Comparison of ENCODE assay signal across 21 cellular contexts in genomic region chr2:97711394-97711711, GRCh38. TPM values are rescaled to one million over a fixed set of nuclear protein-coding genes. Genes with fewer than 3 reads are reported as not detected.
A peak's percentile ranks its signal among the peaks of the same experiment; 100 is the strongest.
DNase-seq lines count a peak whose midpoint lies in the region; ATAC-seq lines count a peak whose summit lies in the region.
"Had no signal": no experiment of that assay in that cellular context is flagged by ENCODE, and none has a peak within 500 bp of the region (broad histone marks: within the 10 kb centered on the region; RNA-seq: fewer than 3 reads in every experiment).

No MANE protein-coding gene starts in this region.

- peak overlapping the region; percentile 36 for H2AK5ac ChIP-seq in trophoblast cell (ENCODE audit: low read length)

- intact Hi-C loops in head of caudate nucleus (cut with DNase I): no loop called here

- no peaks in the 10 kb centered on the region for H3K4me1 ChIP-seq in HUES64 (ENCODE audit: insufficient read depth, low read length)
- H3K4me1 ChIP-seq in trophoblast cell (ENCODE audit: control insufficient read depth in 1 of 2, insufficient read depth in 2 of 2, low read length in 2 of 2): peaks cover 38 to 55% of the 10 kb centered on the region in 2 experiments
- H3K4me1 ChIP-seq: sigmoid colon had no signal

- no peak overlapping the region for H2AFZ ChIP-seq in trophoblast cell (ENCODE audit: insufficient read depth, low read length, poor library complexity)

- H2BK5ac ChIP-seq in trophoblast cell (ENCODE audit: low read depth, low read length, poor library complexity): peak overlapping the region; percentile 78

- peaks cover 33% of the 10 kb centered on the region for H3K36me3 Mint-ChIP-seq in activated T-cell treated with anti-CD3 and anti-CD28 coated beads, Interleukin-2, amount 50 U/mL, for 24 hours (ENCODE audit: low read depth)
- peaks cover 32% of the 10 kb centered on the region for H3K36me3 Mint-ChIP-seq in effector memory CD8-positive, alpha-beta T cell (ENCODE audit: insufficient read depth)
- H3K36me3 Mint-ChIP-seq: CD14-positive monocyte had no signal

- peak overlapping the region; percentile 43 for H3K4ac ChIP-seq in trophoblast cell (ENCODE audit: low read depth, low read length)

- peaks cover 56% of the 10 kb centered on the region for H3K4me1 Mint-ChIP-seq in activated T-cell treated with anti-CD3 and anti-CD28 coated beads, Interleukin-2, amount 50 U/mL, for 24 hours (ENCODE audit: low read depth)
- H3K4me1 Mint-ChIP-seq in effector memory CD8-positive, alpha-beta T cell (ENCODE audit: low read depth in 2 of 2): peaks cover 51 to 56% of the 10 kb centered on the region in 2 donors

- WGBS in HUES64: 90% methylated on average over 5 of the region's 6 CpGs
- no CpG with 5 or more reads among the region's 6 CpGs for WGBS in trophoblast cell (ENCODE audit: extremely low coverage, insufficient coverage, insufficient read length)

- peak overlapping the region; percentile 64 for H2BK12ac ChIP-seq in trophoblast cell (ENCODE audit: low read length)

- H3K4me2 ChIP-seq in trophoblast cell (ENCODE audit: low read length): peak overlapping the region; percentile 44

- H3K23ac ChIP-seq in trophoblast cell (ENCODE audit: low read length): no peak overlapping the region

- H3K79me1 ChIP-seq in trophoblast cell (ENCODE audit: low read length): peaks cover 34% of the 10 kb centered on the region

- H3K14ac ChIP-seq in trophoblast cell (ENCODE audit: low read length): peak overlapping the region; percentile 33

- peak overlapping the region; percentile 99 for H3K27ac Mint-ChIP-seq in activated T-cell treated with anti-CD3 and anti-CD28 coated beads, Interleukin-2, amount 50 U/mL, for 24 hours
- H3K27ac Mint-ChIP-seq in effector memory CD8-positive, alpha-beta T cell: peak overlapping the region; percentile 97 to 99
- H3K27ac Mint-ChIP-seq: CD14-positive monocyte, HFFc6 had no signal

- peak overlapping the region; percentile 98 for H3K4me3 Mint-ChIP-seq in activated T-cell treated with anti-CD3 and anti-CD28 coated beads, Interleukin-2, amount 50 U/mL, for 24 hours
- peak overlapping the region; percentile 95 to 96 for H3K4me3 Mint-ChIP-seq in effector memory CD8-positive, alpha-beta T cell
- H3K4me3 Mint-ChIP-seq: CD14-positive monocyte, HFFc6 had no signal

- H4K12ac ChIP-seq in trophoblast cell (ENCODE audit: low read depth, low read length): no peak overlapping the region

- no peak overlapping the region for H3K4me3 ChIP-seq in HUES64 (ENCODE audit: low read length)
- H3K4me3 ChIP-seq in trophoblast cell (ENCODE audit: low read depth, low read length): no peak overlapping the region
- H3K4me3 ChIP-seq: ovary, sigmoid colon, thoracic aorta had no signal

- DNase-seq in activated T-cell treated with anti-CD3 and anti-CD28 coated beads, Interleukin-2, amount 50 U/mL, for 24 hours: no peak
- DNase-seq in activated T-cell treated with anti-CD3 and anti-CD28 coated beads, Interleukin-2, amount 50 U/mL, for 1 hour: no peak
- DNase-seq in effector memory CD8-positive, alpha-beta T cell: no peak
- DNase-seq in trophoblast cell (no peak), OCI-M2 (lab: John Stamatoyannopoulos, UW; ENCODE audit: unreplicated experiment) (no peak), head of caudate nucleus (no peak)
- DNase-seq: ACHN; activated CD4-positive, alpha-beta T cell treated with anti-CD3 and anti-CD28 coated beads, Interleukin-2, amount 50 U/mL, for 4 hours; activated effector memory CD4-positive, alpha-beta T cell treated with Interleukin-2 at 50 U/mL for 16 hours; caudate nucleus; HFFc6; hypothalamus; KBM-7; NCI-H748 treated with DMSO at 0.1 percent for 48 hours had no signal

- peak overlapping the region; percentile 89 for H4K91ac ChIP-seq in trophoblast cell (ENCODE audit: low read depth, low read length)

- H3K18ac ChIP-seq in trophoblast cell (ENCODE audit: low read length): peak overlapping the region; percentile 28

- H3K9ac ChIP-seq in HUES64 (ENCODE audit: low read depth, low read length): no peak overlapping the region
- no peak overlapping the region for H3K9ac ChIP-seq in trophoblast cell (ENCODE audit: low read length)

- peak overlapping the region; percentile 81 for H2BK120ac ChIP-seq in trophoblast cell (ENCODE audit: insufficient read depth, low read length, poor library complexity)

- H3K27ac ChIP-seq in HUES64 (ENCODE audit: low read depth, low read length) (peak overlapping the region; percentile 18; the same call in 1 of the 2 replicates), trophoblast cell (ENCODE audit: low read depth, low read length) (peak overlapping the region; percentile 73)
- H3K27ac ChIP-seq: HL-60, ovary, sigmoid colon, thoracic aorta had no signal

- no peaks in the 10 kb centered on the region for H3K9me3 ChIP-seq in HUES64 (ENCODE audit: insufficient read depth, low read depth, low read length)
- peaks cover 2% of the 10 kb centered on the region for H3K9me3 ChIP-seq in trophoblast cell (ENCODE audit: insufficient read depth, low read depth, low read length)
- H3K9me3 ChIP-seq: ovary, sigmoid colon, thoracic aorta had no signal

- H3K36me3 ChIP-seq in HUES64 (ENCODE audit: insufficient read depth, low read length): no peaks in the 10 kb centered on the region
- H3K36me3 ChIP-seq in trophoblast cell (ENCODE audit: control insufficient read depth in 1 of 2, insufficient read depth in 2 of 2, low read length in 2 of 2): no peaks in the 10 kb centered on the region
- H3K36me3 ChIP-seq: ovary, sigmoid colon, thoracic aorta had no signal

- ATAC-seq in effector memory CD8-positive, alpha-beta T cell (replicated peaks): no peak
- no peak for ATAC-seq in GM21526 (IDR thresholded peaks at IDR 0.05; ENCODE audit: low FRiP score, unreplicated experiment)

- no peaks in the 10 kb centered on the region for H3K27me3 ChIP-seq in HUES64 (ENCODE audit: insufficient read depth, low read length)
- no peaks in the 10 kb centered on the region for H3K27me3 ChIP-seq in trophoblast cell (ENCODE audit: insufficient read depth, low read length)
- H3K27me3 ChIP-seq: ovary, sigmoid colon had no signal

- H3K79me2 ChIP-seq in trophoblast cell (ENCODE audit: control insufficient read depth, insufficient read depth, low read length, poor library complexity): no peaks in the 10 kb centered on the region

- peak overlapping the region; percentile 39 for H4K8ac ChIP-seq in trophoblast cell (ENCODE audit: low read depth, low read length)

- no peaks in the 10 kb centered on the region for H3K9me3 Mint-ChIP-seq in activated T-cell treated with anti-CD3 and anti-CD28 coated beads, Interleukin-2, amount 50 U/mL, for 24 hours
- H3K9me3 Mint-ChIP-seq in effector memory CD8-positive, alpha-beta T cell: no peaks in the 10 kb centered on the region
- H3K9me3 Mint-ChIP-seq: HFFc6 had no signal

- no peaks in the 10 kb centered on the region for H3K27me3 Mint-ChIP-seq in activated T-cell treated with anti-CD3 and anti-CD28 coated beads, Interleukin-2, amount 50 U/mL, for 24 hours
- no peaks in the 10 kb centered on the region for H3K27me3 Mint-ChIP-seq in effector memory CD8-positive, alpha-beta T cell

RNA-seq across cellular contexts. Expression of gene ZAP70, which starts 2.0 kb away (rescaled TPM):
- 1.4 TPM for polyA plus RNA-seq in HUES64 (2013, experiment 1 of 2)
- 1.2 TPM for polyA plus RNA-seq in HUES64 (2013, experiment 2 of 2)
- 3.2 and 3.3 TPM in 2 replicates for polyA plus RNA-seq in trophoblast cell (2013)

RNA-seq across cellular contexts. Expression of gene C2orf92, which starts 41.8 kb away (rescaled TPM):
- 2.0 TPM for polyA plus RNA-seq in HUES64 (2013, experiment 1 of 2)
- polyA plus RNA-seq in HUES64 (2013, experiment 2 of 2): 2.6 TPM
- 4.4 TPM in 2 replicates for polyA plus RNA-seq in trophoblast cell (2013)
- polyA plus RNA-seq: CD14-positive monocyte had no signal

RNA-seq across cellular contexts. Expression of gene ACTR1B, which starts 47.5 kb away (rescaled TPM):
- polyA plus RNA-seq in HUES64 (2013, experiment 1 of 2): 32.0 TPM
- 42.0 TPM for polyA plus RNA-seq in HUES64 (2013, experiment 2 of 2)
- 40.9 and 41.1 TPM in 2 replicates for polyA plus RNA-seq in trophoblast cell (2013)
